9 cellular contexts compared by ENCODE assay signal in the genomic region with DNA sequence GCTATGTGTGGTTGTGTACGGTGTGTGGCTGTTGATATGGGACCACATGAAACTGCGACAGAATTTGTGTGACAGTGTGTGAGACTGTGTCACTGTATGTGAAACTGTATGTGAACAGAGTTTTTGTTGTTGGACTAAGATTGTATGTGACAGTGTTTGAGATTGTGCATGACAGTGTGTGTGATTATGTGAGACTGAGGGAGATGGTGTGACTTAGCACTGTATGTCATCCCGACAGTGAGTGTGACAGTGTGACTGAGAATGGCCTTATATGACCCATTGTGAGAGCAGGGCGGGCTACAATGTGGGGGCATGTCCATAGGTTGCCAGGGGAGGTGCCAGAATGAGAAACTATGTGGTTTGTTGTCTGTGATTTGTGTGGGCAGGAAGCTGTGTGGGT. TPM values are rescaled to one million over a fixed set of nuclear protein-coding genes. Genes with fewer than 3 reads are reported as not detected.
A peak's percentile ranks its signal among the peaks of the same experiment; 100 is the strongest.
DNase-seq lines count a peak whose midpoint lies in the region; ATAC-seq and TF ChIP-seq lines count a peak whose summit lies in the region.
"Had no signal": no experiment of that assay in that cellular context is flagged by ENCODE, and none has a peak within 500 bp of the region (broad histone marks: within the 10 kb centered on the region; RNA-seq: fewer than 3 reads in every experiment).

No MANE protein-coding gene starts in this region.

- H3K79me2 ChIP-seq in H9 (ENCODE audit: insufficient read depth, low read length) (no peaks in the 10 kb centered on the region; the same call in 1 of the 2 replicates), SU-DHL-6 (ENCODE audit: insufficient read depth, low read length) (no peaks in the 10 kb centered on the region)

- no CpG with 5 or more reads among the region's 4 CpGs for WGBS in H9 (ENCODE audit: extremely low coverage, insufficient read length, low lambda C conversion rate)
- WGBS in psoas muscle, 3 donors, result 92 to 95% (median 93%) methylated on average over 4 of the region's 4 CpGs
- WGBS in body of pancreas, 2 donors, result 87 to 90% methylated on average over 4 of the region's 4 CpGs

- no peaks in the 10 kb centered on the region for H3F3A ChIP-seq in SU-DHL-6 (ENCODE audit: insufficient read depth)

- no peak overlapping the region for H4K8ac ChIP-seq in H9 (replicated peaks; ENCODE audit: insufficient read length, low read depth, low read length)

- H3K14ac ChIP-seq in H9 (ENCODE audit: insufficient read depth, low read length), result no peak overlapping the region

- H3K27ac ChIP-seq in H9 (ENCODE audit: insufficient read length, low read depth, low read length), result no peak overlapping the region
- H3K27ac ChIP-seq in SU-DHL-6 (ENCODE audit: low read depth, low read length), result no peak overlapping the region
- H3K27ac ChIP-seq in psoas muscle, result no peak overlapping the region
- no peak overlapping the region for H3K27ac ChIP-seq in body of pancreas
- H3K27ac ChIP-seq in RWPE1, result no peak overlapping the region

- H2BK5ac ChIP-seq in H9 (ENCODE audit: insufficient read length, low read length), result no peak overlapping the region

- TF ChIP-seq POLR2A in body of pancreas (IDR thresholded peaks at IDR 0.05), result no peak

- H2AFZ ChIP-seq in H9 (ENCODE audit: low read length) (no peak overlapping the region), SU-DHL-6 (ENCODE audit: low read depth, low read length, severe bottlenecking) (no peak overlapping the region)

- H3K4me3 Mint-ChIP-seq in H9, result peak overlapping the region; percentile 89 to 90

- peak overlapping the region; percentile 81 for H3K4me2 ChIP-seq in H9 (ENCODE audit: insufficient read depth, insufficient read length, low read length)
- H3K4me2 ChIP-seq in SU-DHL-6 (ENCODE audit: low read depth, low read length, poor library complexity, severe bottlenecking), result peak overlapping the region; percentile 99

- peak overlapping the region; percentile 71 for H3K4me3 ChIP-seq in SU-DHL-6 (ENCODE audit: insufficient read depth, low read length, poor library complexity, severe bottlenecking)
- H3K4me3 ChIP-seq in epithelial cell of esophagus (ENCODE audit: low read length), result peak overlapping the region; percentile 79
- peak overlapping the region; percentile 80 for H3K4me3 ChIP-seq in psoas muscle
- H3K4me3 ChIP-seq in body of pancreas, result no peak overlapping the region

- no peaks in the 10 kb centered on the region for H3K79me1 ChIP-seq in H9 (ENCODE audit: insufficient read depth, low read depth, low read length, poor library complexity, severe bottlenecking)

- H2BK15ac ChIP-seq in H9 (ENCODE audit: low read depth, low read length), result no peak overlapping the region

- peaks cover 5% of the 10 kb centered on the region for H3K27me3 Mint-ChIP-seq in H9 (ENCODE audit: low read depth)

- H3K9me3 Mint-ChIP-seq in H9, result peaks cover 54 to 77% of the 10 kb centered on the region in 2 experiments

- no peak overlapping the region for H3T11ph ChIP-seq in H9 (ENCODE audit: low read length)

- H2AK5ac ChIP-seq in H9 (ENCODE audit: insufficient read length, low read length), result no peak overlapping the region

- intact Hi-C loops in psoas muscle (cut with DNase I) (loop anchor here (10.0 kb wide), 1 partner anchor 100 kb away; a partner anchor contains a TSS), body of pancreas (cut with DNase I) (no loop called here)

- H3K9ac ChIP-seq in H9 (ENCODE audit: extremely low read depth, insufficient read length, low read length) (no peak overlapping the region), SU-DHL-6 (ENCODE audit: low read length) (peak overlapping the region; percentile 80; the same call in 1 of the 2 replicates)

- no peak overlapping the region for H3K18ac ChIP-seq in H9 (ENCODE audit: insufficient read length, low read depth, low read length)

- H3K23me2 ChIP-seq in H9 (ENCODE audit: insufficient read length, low read depth, low read length, poor library complexity, severe bottlenecking), result peaks cover 6% of the 10 kb centered on the region

- H3K56ac ChIP-seq in H9 (ENCODE audit: insufficient read length, low read depth, low read length), result no peak overlapping the region

- H3K9me2 ChIP-seq in SU-DHL-6 (replicated peaks; ENCODE audit: insufficient read depth, low read length), result no peaks in the 10 kb centered on the region

- H2BK12ac ChIP-seq in H9 (ENCODE audit: insufficient read length, low read depth, low read length), result no peak overlapping the region

- H3K23ac ChIP-seq in H9 (ENCODE audit: insufficient read length, low read depth, low read length), result peak overlapping the region; percentile 4

- H2BK120ac ChIP-seq in H9 (ENCODE audit: low read depth, low read length, poor library complexity, severe bottlenecking), result no peak overlapping the region

- H3K36me3 ChIP-seq in SU-DHL-6 (ENCODE audit: low read length) (peaks cover 33% of the 10 kb centered on the region), psoas muscle (ENCODE audit: insufficient read depth in 1 of 2, low read depth in 1 of 2) (peaks cover 16 to 34% of the 10 kb centered on the region in 2 donors), body of pancreas (replicated peaks in 1 of 2; ENCODE audit: insufficient read depth in 1 of 2, low read depth in 2 of 2) (peaks cover 7 to 9% of the 10 kb centered on the region in 2 donors)

- no peak overlapping the region for H3K27ac Mint-ChIP-seq in H9

- peaks cover 11 to 14% of the 10 kb centered on the region in 2 experiments for H3K4me1 Mint-ChIP-seq in H9

- H2BK20ac ChIP-seq in H9 (ENCODE audit: low read depth, low read length, poor library complexity, severe bottlenecking), result no peak overlapping the region

- CTCF ChIA-PET in RWPE1 (lab: Yijun Ruan, JAX), result no interaction called here

- H3K4ac ChIP-seq in H9 (ENCODE audit: low read depth, low read length), result no peak overlapping the region

- H3K9me3 ChIP-seq in H9 (ENCODE audit: control insufficient read depth, low read depth, low read length) (peaks cover 5% of the 10 kb centered on the region), SU-DHL-6 (ENCODE audit: insufficient read depth, low read length) (peaks cover 15% of the 10 kb centered on the region; the same call in 1 of the 2 replicates), psoas muscle (peaks cover 76% of the 10 kb centered on the region), body of pancreas (peaks cover 0 to 19% (median 0%) of the 10 kb centered on the region in 3 donors)

- POLR2A ChIA-PET in RWPE1 (lab: Yijun Ruan, JAX; ENCODE audit: low non-redundant PET), result no interaction called here

- no peak for ATAC-seq in psoas muscle
- no peak for ATAC-seq in GM21360 (IDR thresholded peaks at IDR 0.05; ENCODE audit: unreplicated experiment)
- no peak for ATAC-seq in body of pancreas

- H3K36me3 Mint-ChIP-seq in H9 (ENCODE audit: insufficient read depth in 1 of 3, low read depth in 3 of 3), result peaks cover 49 to 60% (median 57%) of the 10 kb centered on the region in 3 experiments

- H4K91ac ChIP-seq in H9 (ENCODE audit: insufficient read length, low read depth, low read length), result no peak overlapping the region

- DNase-seq in H9 (no peak), epithelial cell of esophagus (ENCODE audit: low read depth) (no peak), psoas muscle (no peak), NOMO-1 treated with dmso at 0.1 percent for 144 hours (lab: John Stamatoyannopoulos, UW; ENCODE audit: unreplicated experiment) (no peak), body of pancreas (no peak), RWPE1 (ENCODE audit: low spot score) (no peak)
- DNase-seq: stimulated activated naive CD4-positive, alpha-beta T cell had no signal

- TF ChIP-seq CTCF in H9 (conservative IDR thresholded peaks at IDR 0.05) (no peak), SU-DHL-6 (IDR thresholded peaks at IDR 0.05; ENCODE audit: insufficient read depth, low read length, poor library complexity, severe bottlenecking) (no peak), epithelial cell of esophagus (IDR thresholded peaks at IDR 0.05; ENCODE audit: insufficient read depth, low read depth, low read length, missing control alignments) (no peak), psoas muscle (IDR thresholded peaks at IDR 0.05) (no peak), body of pancreas (IDR thresholded peaks at IDR 0.05) (no peak), RWPE1 (conservative IDR thresholded peaks at IDR 0.05; ENCODE audit: low read depth) (no peak)

- H4K20me1 ChIP-seq in H9 (ENCODE audit: control insufficient read depth, insufficient read depth, insufficient read length) (no peaks in the 10 kb centered on the region), SU-DHL-6 (ENCODE audit: low read depth, low read length) (no peaks in the 10 kb centered on the region)

- H3K4me1 ChIP-seq in H9 (ENCODE audit: insufficient read depth, low read length) (peaks cover 6% of the 10 kb centered on the region; the same call in 1 of the 2 replicates), psoas muscle (peaks cover 5% of the 10 kb centered on the region), body of pancreas (peaks cover 11% of the 10 kb centered on the region)

- H3K27me3 ChIP-seq in H9 (ENCODE audit: insufficient read depth, low read length) (no peaks in the 10 kb centered on the region), SU-DHL-6 (ENCODE audit: low read length) (no peaks in the 10 kb centered on the region), psoas muscle (ENCODE audit: insufficient read depth in 3 of 3, low read length in 2 of 3) (no peaks in the 10 kb centered on the region), body of pancreas (no peaks in the 10 kb centered on the region)

- no peak overlapping the region for H4K5ac ChIP-seq in H9 (ENCODE audit: insufficient read length, low read depth, low read length)

RNA-seq across cellular contexts. Expression of a gene that starts 0.9 kb away (rescaled TPM):
- total RNA-seq in H9 (2021) (2.2 and 3.3 TPM in 2 replicates), psoas muscle (1 to 10 TPM; 2.5 to 5.3 (median 3.1) TPM), body of pancreas (1 to 10 TPM; 2.6 to 3.6 TPM)
- polyA plus RNA-seq in psoas muscle, result 1 to 10 TPM; 2.3 to 8.7 (median 2.6) TPM

RNA-seq across cellular contexts. Expression of a gene that starts 11.7 kb away (rescaled TPM):
- 4.4 and 5.5 TPM in 2 replicates for total RNA-seq in H9 (2021)
- 1 to 10 TPM; 1.1 to 2.6 (median 1.3) TPM for total RNA-seq in psoas muscle
- 1 to 10 TPM; 1.1 to 2.4 (median 1.9) TPM for polyA plus RNA-seq in psoas muscle
- total RNA-seq in body of pancreas, result 1 to 10 TPM; 2.0 to 2.3 TPM

Comparison
In these comparisons a context has a peak if more than half of its experiments do, and no peak if none do; other contexts are left out.
1. H3K4me3 ChIP-seq: peak in SU-DHL-6 (single experiment), epithelial cell of esophagus (single experiment) and psoas muscle (single experiment); none in body of pancreas (0 of 2).